ENCODE assay signal across 29 cellular contexts in genomic region chr11:34595391-34595790, GRCh38. TPM values are rescaled to one million over a fixed set of nuclear protein-coding genes. Genes with fewer than 3 reads are reported as not detected.
"Had no signal": no experiment of that assay in that cellular context is flagged by ENCODE, and none has a peak within 500 bp of the region (broad histone marks: within the 10 kb centered on the region; RNA-seq: fewer than 3 reads in every experiment).

No MANE protein-coding gene starts in this region.

- H3K4me3 ChIP-seq: adrenal gland, breast epithelium, SK-N-MC had no signal

- H3K9me3 ChIP-seq: adrenal gland had no signal

- H3K4me3 Mint-ChIP-seq: activated CD8-positive, alpha-beta T cell treated with anti-CD3 and anti-CD28 coated beads, Interleukin-2, amount 10 ng/mL, durations not matched to agents 7 days and 5 days; activated naive CD8-positive, alpha-beta T cell treated with anti-CD3 and anti-CD28 coated beads, Interleukin-2, amount 10 ng/mL, durations not matched to agents 7 days and 5 days; T-cell; WTC11 had no signal

- H3K4me1 ChIP-seq: breast epithelium had no signal

- H3K27ac ChIP-seq: adrenal gland, breast epithelium, SK-N-MC had no signal

- DNase-seq: activated CD4-positive, alpha-beta T cell treated with anti-CD3 and anti-CD28 coated beads for 48 hours; activated CD4-positive, alpha-beta T cell treated with anti-CD3 and anti-CD28 coated beads, Interleukin-2, amount 50 U/mL, for 4 hours; activated CD4-positive, CD25-positive, alpha-beta regulatory T cell treated with anti-CD3 and anti-CD28 coated beads, Interleukin-2, amount 50 U/mL, for 72 hours; activated CD8-positive, alpha-beta memory T cell treated with anti-CD3 and anti-CD28 coated beads, Interleukin-2, amount 50 U/mL, for 48 hours; activated CD8-positive, alpha-beta T cell treated with anti-CD3 and anti-CD28 coated beads, Interleukin-2, amount 10 ng/mL, durations not matched to agents 7 days and 5 days; activated naive CD4-positive, alpha-beta T cell treated with anti-CD3 and anti-CD28 coated beads, Interleukin-2, amount 50 U/mL, for 16 hours; activated naive CD8-positive, alpha-beta T cell treated with anti-CD3 and anti-CD28 coated beads, Interleukin-2, amount 10 ng/mL, durations not matched to agents 7 days and 5 days; activated T-cell treated with anti-CD3 and anti-CD28 coated beads, Interleukin-2, amount 50 U/mL, for 1 hour; adrenal gland; aorta; central memory CD4-positive, alpha-beta T cell; MM.1S; NCI-H1105; NCI-H1436 treated with DMSO at 0.1 percent for 48 hours; NCI-H187; NCI-H2171; NCI-H2227 treated with DMSO at 0.1 percent for 48 hours; NCI-H446 treated with DMSO at 0.1 percent for 48 hours; NCI-H524 treated with DMSO at 0.1 percent for 48 hours; NCI-H82; T-cell; T-helper 2 cell; T1000 had no signal

- ATAC-seq: activated CD8-positive, alpha-beta T cell treated with anti-CD3 and anti-CD28 coated beads, Interleukin-2, amount 10 ng/mL, durations not matched to agents 7 days and 5 days; Right ventricle myocardium inferior; T-cell; WTC11 had no signal

- H3K27me3 ChIP-seq: adrenal gland, breast epithelium had no signal

- H3K27ac Mint-ChIP-seq: activated CD8-positive, alpha-beta T cell treated with anti-CD3 and anti-CD28 coated beads, Interleukin-2, amount 10 ng/mL, durations not matched to agents 7 days and 5 days; activated naive CD8-positive, alpha-beta T cell treated with anti-CD3 and anti-CD28 coated beads, Interleukin-2, amount 10 ng/mL, durations not matched to agents 7 days and 5 days; T-cell; WTC11 had no signal

- H3K36me3 Mint-ChIP-seq: T-cell had no signal

- H3K36me3 ChIP-seq: adrenal gland, breast epithelium had no signal

RNA-seq across cellular contexts. Expression of gene EHF, which starts 25.5 kb away (rescaled TPM):
- total RNA-seq: activated CD8-positive, alpha-beta T cell treated with anti-CD3 and anti-CD28 coated beads, Interleukin-2, amount 10 ng/mL, durations not matched to agents 7 days and 5 days; activated naive CD8-positive, alpha-beta T cell treated with anti-CD3 and anti-CD28 coated beads, Interleukin-2, amount 10 ng/mL, durations not matched to agents 7 days and 5 days; OCI-LY7; RPMI7951 had no signal
